8 cellular contexts compared by ENCODE assay signal in genomic region chr1:155167166-155168104, GRCh38. TPM values are rescaled to one million over a fixed set of nuclear protein-coding genes. Genes with fewer than 3 reads are reported as not detected.
A peak's percentile ranks its signal among the peaks of the same experiment; 100 is the strongest.
DNase-seq lines count a peak whose midpoint lies in the region; ATAC-seq and TF ChIP-seq lines count a peak whose summit lies in the region.

No MANE protein-coding gene starts in this region.

- no peaks in the 10 kb centered on the region for H3K9me3 ChIP-seq in OCI-LY1 (ENCODE audit: low read length)

- H3K27ac Mint-ChIP-seq in IgD-negative memory B cell (peak overlapping the region; percentile 39 to 80 (median 74)), endothelial cell (ENCODE audit: unreplicated experiment) (peak overlapping the region; percentile 95)

- TF ChIP-seq POLR2A in GM18505 (IDR thresholded peaks at IDR 0.05; ENCODE audit: borderline replicate concordance, extremely low read depth, insufficient read depth, insufficient read length): no peak

- H3K79me2 ChIP-seq in OCI-LY1 (ENCODE audit: insufficient read depth, low read length): no peaks in the 10 kb centered on the region

- H3K4me2 ChIP-seq in OCI-LY1 (ENCODE audit: low read length): peak overlapping the region; percentile 38

- H3K9ac ChIP-seq in OCI-LY1 (ENCODE audit: low read length): no peak overlapping the region; the same call in 1 of the 2 replicates

- H3K9me3 Mint-ChIP-seq in IgD-negative memory B cell: no peaks in the 10 kb centered on the region
- H3K9me3 Mint-ChIP-seq in endothelial cell (ENCODE audit: unreplicated experiment): no peaks in the 10 kb centered on the region

- H3K27me3 ChIP-seq in OCI-LY1 (ENCODE audit: insufficient read depth, low read length): no peaks in the 10 kb centered on the region; the same call in 1 of the 2 replicates

- H3K36me3 Mint-ChIP-seq in IgD-negative memory B cell (no peaks in the 10 kb centered on the region), endothelial cell (ENCODE audit: low read depth, unreplicated experiment) (peaks cover 18% of the 10 kb centered on the region)

- no peaks in the 10 kb centered on the region for H4K20me1 ChIP-seq in OCI-LY1 (ENCODE audit: insufficient read depth, low read length)

- H3K4me1 Mint-ChIP-seq in IgD-negative memory B cell: peaks cover 26 to 27% (median 26%) of the 10 kb centered on the region in 3 donors
- peaks cover 25% of the 10 kb centered on the region for H3K4me1 Mint-ChIP-seq in endothelial cell (ENCODE audit: unreplicated experiment)

- peak overlapping the region; percentile 6 for H3K4me3 ChIP-seq in OCI-LY1 (ENCODE audit: low read depth, low read length, poor library complexity, severe bottlenecking)

- H3K27me3 Mint-ChIP-seq in IgD-negative memory B cell (no peaks in the 10 kb centered on the region), endothelial cell (ENCODE audit: unreplicated experiment) (peaks cover 6% of the 10 kb centered on the region)

- peaks cover 12% of the 10 kb centered on the region for H3K4me1 ChIP-seq in OCI-LY1 (ENCODE audit: insufficient read depth, low read length, severe bottlenecking)

- H3K4me3 Mint-ChIP-seq in IgD-negative memory B cell (peak overlapping the region; percentile 63 to 92 (median 81)), endothelial cell (ENCODE audit: unreplicated experiment) (peak overlapping the region; percentile 85)

- DNase-seq in ELR (ENCODE audit: low read depth): peak; percentile 91
- DNase-seq in activated CD8-positive, alpha-beta memory T cell treated with anti-CD3 and anti-CD28 coated beads, Interleukin-2, amount 50 U/mL, for 24 hours (ENCODE audit: extremely low read depth): peak; percentile 74
- DNase-seq in endothelial cell (ENCODE audit: low spot score): peak; percentile 92
- peak; percentile 96 for DNase-seq in mesenteric fat pad (ENCODE audit: low spot score)
- DNase-seq in stimulated activated CD8-positive, alpha-beta memory T cell treated with anti-CD3 and anti-CD28 coated beads, Interleukin-15, amount 100 ng/mL, for 4 hours (ENCODE audit: low read depth in 2 of 2): peak; percentile 56 to 70

- no peaks in the 10 kb centered on the region for H3K9me2 ChIP-seq in OCI-LY1 (ENCODE audit: low read depth, low read length)

- H3K27ac ChIP-seq in OCI-LY1 (ENCODE audit: low read depth, low read length, poor library complexity, severe bottlenecking): no peak overlapping the region

- no peaks in the 10 kb centered on the region for H3F3A ChIP-seq in OCI-LY1 (ENCODE audit: insufficient read depth, low read length)

- peaks cover 17% of the 10 kb centered on the region for H3K36me3 ChIP-seq in OCI-LY1 (ENCODE audit: insufficient read depth, low read length)

- no peak overlapping the region for H2AFZ ChIP-seq in OCI-LY1 (ENCODE audit: low read length)

- TF ChIP-seq CTCF in OCI-LY1 (IDR thresholded peaks at IDR 0.05; ENCODE audit: low read length) (peak; percentile 88), endothelial cell (IDR thresholded peaks at IDR 0.05; ENCODE audit: unreplicated experiment) (peak; percentile 75)

- ATAC-seq in GM18505 (IDR thresholded peaks at IDR 0.05; ENCODE audit: unreplicated experiment): no peak

RNA-seq across cellular contexts. Expression of gene KRTCAP2, which starts 5.7 kb away (rescaled TPM):
- 420 TPM for polyA plus RNA-seq in IgD-negative memory B cell
- total RNA-seq in endothelial cell (ENCODE audit: unreplicated experiment): 173 TPM
- 155 TPM for total RNA-seq in mesenteric fat pad

RNA-seq across cellular contexts. Expression of gene TRIM46, which starts 6.2 kb away (rescaled TPM):
- 0.14 TPM for polyA plus RNA-seq in IgD-negative memory B cell
- total RNA-seq in endothelial cell (ENCODE audit: unreplicated experiment): 8.5 TPM
- total RNA-seq in mesenteric fat pad: 0.22 TPM

RNA-seq across cellular contexts. Expression of gene DPM3, which starts 27.1 kb away (rescaled TPM):
- 83.9 TPM for polyA plus RNA-seq in IgD-negative memory B cell
- total RNA-seq in endothelial cell (ENCODE audit: unreplicated experiment): 39.2 TPM
- total RNA-seq in mesenteric fat pad: 76.2 TPM

RNA-seq across cellular contexts. Expression of gene SLC50A1, which starts 31.8 kb away (rescaled TPM):
- 72.9 TPM for polyA plus RNA-seq in IgD-negative memory B cell
- 43.9 TPM for total RNA-seq in endothelial cell (ENCODE audit: unreplicated experiment)
- total RNA-seq in mesenteric fat pad: 30.2 TPM

RNA-seq across cellular contexts. Expression of gene EFNA1, which starts 39.8 kb away (rescaled TPM):
- not detected for polyA plus RNA-seq in IgD-negative memory B cell
- total RNA-seq in endothelial cell (ENCODE audit: unreplicated experiment) (413 TPM), mesenteric fat pad (17.8 TPM)
